In genomic region chr13:94198666-94199065, GRCh38 we compare ENCODE assay signal across 26 cellular contexts.
DNase-seq lines count a peak whose midpoint lies in the region; ATAC-seq and TF ChIP-seq lines count a peak whose summit lies in the region.
"Had no signal": no experiment of that assay in that cellular context is flagged by ENCODE, and none has a peak within 500 bp of the region (broad histone marks: within the 10 kb centered on the region; RNA-seq: fewer than 3 reads in every experiment).

No MANE protein-coding gene starts in this region.

- no peaks in the 10 kb centered on the region for H3K36me3 ChIP-seq in mesendoderm (ENCODE audit: control insufficient read depth, insufficient read depth, low read length)
- no peaks in the 10 kb centered on the region for H3K36me3 ChIP-seq in BE2C
- H3K36me3 ChIP-seq: SJCRH30, thyroid gland had no signal

- no peak overlapping the region for H3K23ac ChIP-seq in mesendoderm (ENCODE audit: low read length)

- H3K27ac ChIP-seq in mesendoderm (ENCODE audit: low read depth, low read length), result no peak overlapping the region
- H3K27ac ChIP-seq: SJCRH30, thyroid gland had no signal

- no peak overlapping the region for H4K5ac ChIP-seq in mesendoderm (ENCODE audit: low read length)

- no peaks in the 10 kb centered on the region for H3K27me3 ChIP-seq in mesendoderm (ENCODE audit: insufficient read depth, low read length, poor library complexity)
- no peaks in the 10 kb centered on the region for H3K27me3 ChIP-seq in BE2C
- H3K27me3 ChIP-seq: SJCRH30, thyroid gland had no signal

- peaks cover 8% of the 10 kb centered on the region for H3K4me1 ChIP-seq in mesendoderm (ENCODE audit: control insufficient read depth, low read depth, low read length)
- H3K4me1 ChIP-seq in BE2C, result peaks cover 17% of the 10 kb centered on the region
- H3K4me1 ChIP-seq: thyroid gland had no signal

- no CpG with 5 or more reads among the region's 4 CpGs for WGBS in mesendoderm (ENCODE audit: extremely low coverage, insufficient coverage, low lambda C conversion rate)

- H2AK5ac ChIP-seq in mesendoderm (ENCODE audit: low read length), result no peak overlapping the region

- H3K4me3 ChIP-seq in astrocyte of the cerebellum (ENCODE audit: low read depth, low read length) (no peak overlapping the region), mesendoderm (ENCODE audit: low read length) (no peak overlapping the region), BE2C (ENCODE audit: low read depth, low read length) (no peak overlapping the region)
- H3K4me3 ChIP-seq: SJCRH30, thyroid gland had no signal

- H2BK120ac ChIP-seq in mesendoderm (ENCODE audit: low read depth, low read length), result no peak overlapping the region

- no peak for ATAC-seq in HG03159 (IDR thresholded peaks at IDR 0.05; ENCODE audit: unreplicated experiment)
- no peak for ATAC-seq in HG03045 (IDR thresholded peaks at IDR 0.05; ENCODE audit: unreplicated experiment)
- ATAC-seq: left cardiac atrium; PC-3; stimulated activated naive CD8-positive, alpha-beta T cell treated with anti-CD3 and anti-CD28 coated beads, Interleukin-15, Interleukin-2, amounts not matched to agents 100 U/mL and 50 U/mL, for 24 hours had no signal

- H3K4ac ChIP-seq in mesendoderm (ENCODE audit: low read depth, low read length), result no peak overlapping the region

- H3K9ac ChIP-seq in mesendoderm (ENCODE audit: low read length), result no peak overlapping the region

- H3K56ac ChIP-seq in mesendoderm (ENCODE audit: low read length), result no peak overlapping the region

- H3K4me2 ChIP-seq in mesendoderm (ENCODE audit: low read length), result no peak overlapping the region

- no peak overlapping the region for H2BK5ac ChIP-seq in mesendoderm (ENCODE audit: low read length)

- in situ Hi-C loops in astrocyte of the cerebellum (cut with HindIII; ENCODE audit: low sequenced_read_pairs), result no loop called here

- TF ChIP-seq CTCF in astrocyte of the cerebellum (IDR thresholded peaks at IDR 0.05; ENCODE audit: low read depth, low read length, missing control alignments) (no peak), BE2C (IDR thresholded peaks at IDR 0.05; ENCODE audit: low read depth, low read length) (no peak)

- H3K9me3 ChIP-seq in BE2C, result no peaks in the 10 kb centered on the region
- H3K9me3 ChIP-seq: SJCRH30, thyroid gland had no signal

- H4K8ac ChIP-seq in mesendoderm (ENCODE audit: low read depth, low read length), result no peak overlapping the region

- H3K79me2 ChIP-seq in mesendoderm (ENCODE audit: control insufficient read depth, insufficient read depth, low read length), result no peaks in the 10 kb centered on the region

- no peak overlapping the region for H2BK15ac ChIP-seq in mesendoderm (replicated peaks; ENCODE audit: low read depth)

- H3K18ac ChIP-seq in mesendoderm (ENCODE audit: low read length), result peak overlapping the region; percentile 51

- peak; percentile 15 for DNase-seq in COR-L47 (lab: John Stamatoyannopoulos, UW)
- DNase-seq in M059J (ENCODE audit: low read depth), result peak; percentile 46
- peak; percentile 27 for DNase-seq in astrocyte of the cerebellum (ENCODE audit: low read depth)
- DNase-seq in mesendoderm, result peak; percentile 30
- DNase-seq in BE2C, result no peak
- no peak for DNase-seq in hypothalamus (lab: John Stamatoyannopoulos, UW)
- DNase-seq: activated CD4-positive, alpha-beta memory T cell treated with anti-CD3 and anti-CD28 coated beads, Interleukin-2, amount 10 ng/mL, durations not matched to agents 7 days and 5 days; activated naive CD4-positive, alpha-beta T cell treated with Interleukin-2 at 50 U/mL for 16 hours; activated T-cell treated with anti-CD3 and anti-CD28 coated beads, Interleukin-2, amount 50 U/mL, for 1 hour; CD4-positive, alpha-beta T cell; cerebellar nuclear complex; DMS153; effector CD4-positive, alpha-beta T cell; erythroblast; GF-D8; KBM-7; left cardiac atrium; nephron progenitor cell; PC-3; small intestine; stimulated activated CD4-positive, alpha-beta T cell treated with anti-CD3 and anti-CD28 coated beads, Interleukin-2, amount 100 ng/mL, for 48 hours; stimulated activated naive CD8-positive, alpha-beta T cell treated with anti-CD3 and anti-CD28 coated beads, Interleukin-15, Interleukin-2, amounts not matched to agents 100 U/mL and 50 U/mL, for 24 hours; thyroid gland had no signal

- H3K79me1 ChIP-seq in mesendoderm (ENCODE audit: low read length), result no peaks in the 10 kb centered on the region

Comparison
In these comparisons a context has a peak if more than half of its experiments do, and no peak if none do; other contexts are left out.
1. DNase-seq: peak in COR-L47 (single experiment), M059J (single experiment), astrocyte of the cerebellum (single experiment) and mesendoderm (single experiment); none in BE2C (single experiment) and hypothalamus (0 of 51).